Comparison of ENCODE assay signal across 29 cellular contexts in genomic region chr20:55004044-55004443, GRCh38.
DNase-seq lines count a peak whose midpoint lies in the region; ATAC-seq and TF ChIP-seq lines count a peak whose summit lies in the region.
"Had no signal": no experiment of that assay in that cellular context is flagged by ENCODE, and none has a peak within 500 bp of the region (broad histone marks: within the 10 kb centered on the region; RNA-seq: fewer than 3 reads in every experiment).

No MANE protein-coding gene starts in this region.

- H3K9me3 ChIP-seq in left ventricle myocardium inferior (replicated peaks): no peaks in the 10 kb centered on the region
- H3K9me3 ChIP-seq in OCI-LY3 (ENCODE audit: insufficient read depth, low read length): no peaks in the 10 kb centered on the region
- no peaks in the 10 kb centered on the region for H3K9me3 ChIP-seq in hepatocyte (ENCODE audit: low read depth)
- no peaks in the 10 kb centered on the region for H3K9me3 ChIP-seq in tibial artery
- H3K9me3 ChIP-seq in PC-9 (ENCODE audit: insufficient read depth, low read depth): no peaks in the 10 kb centered on the region
- H3K9me3 ChIP-seq: colonic mucosa, esophagus muscularis mucosa, thyroid gland had no signal

- TF ChIP-seq CTCF in left ventricle myocardium inferior (IDR thresholded peaks at IDR 0.05; ENCODE audit: borderline replicate concordance) (peak; percentile 47), OCI-LY3 (IDR thresholded peaks at IDR 0.05; ENCODE audit: low read depth, low read length) (peak; percentile 78), hepatocyte (IDR thresholded peaks at IDR 0.05; ENCODE audit: poor library complexity) (peak; percentile 14), tibial artery (IDR thresholded peaks at IDR 0.05) (no peak), PC-9 (conservative IDR thresholded peaks at IDR 0.05) (no peak)

- H3K27me3 ChIP-seq in left ventricle myocardium inferior (ENCODE audit: low read depth) (no peaks in the 10 kb centered on the region), OCI-LY3 (ENCODE audit: low read depth, low read length) (no peaks in the 10 kb centered on the region), hepatocyte (peaks cover 3% of the 10 kb centered on the region), tibial artery (no peaks in the 10 kb centered on the region), PC-9 (ENCODE audit: insufficient read depth, low read depth) (no peaks in the 10 kb centered on the region; the same call in 1 of the 2 replicates)
- H3K27me3 ChIP-seq: colonic mucosa, esophagus muscularis mucosa, thyroid gland had no signal

- no peak overlapping the region for H3K4me3 ChIP-seq in left ventricle myocardium inferior
- H3K4me3 ChIP-seq in OCI-LY3 (ENCODE audit: low read length): no peak overlapping the region
- no peak overlapping the region for H3K4me3 ChIP-seq in hepatocyte
- H3K4me3 ChIP-seq in tibial artery: no peak overlapping the region
- H3K4me3 ChIP-seq in PC-9: no peak overlapping the region
- H3K4me3 ChIP-seq: colonic mucosa, esophagus muscularis mucosa, SK-N-MC, thyroid gland had no signal

- H3K27ac ChIP-seq in left ventricle myocardium inferior (replicated peaks): no peak overlapping the region
- H3K27ac ChIP-seq in OCI-LY3 (ENCODE audit: low read length): no peak overlapping the region
- H3K27ac ChIP-seq in hepatocyte: no peak overlapping the region
- H3K27ac ChIP-seq in tibial artery: no peak overlapping the region
- no peak overlapping the region for H3K27ac ChIP-seq in PC-9
- H3K27ac ChIP-seq: colonic mucosa, esophagus muscularis mucosa, KMS-11, SK-N-MC, thyroid gland had no signal

- intact Hi-C loops in left ventricle myocardium inferior (cut with micrococcal nuclease) (loop anchor here (10.0 kb wide), 1 partner anchor 61 kb away; no protein-coding TSS in a partner anchor), cardiac septum (cut with DNase I) (no loop called here), tibial artery (cut with DNase I; ENCODE audit: low total_unique reads) (no loop called here), PC-9 (cut with micrococcal nuclease; ENCODE audit: unreplicated experiment) (no loop called here)

- H3K36me3 ChIP-seq in left ventricle myocardium inferior (no peaks in the 10 kb centered on the region), OCI-LY3 (replicated peaks; ENCODE audit: low read depth, low read length) (no peaks in the 10 kb centered on the region), hepatocyte (replicated peaks; ENCODE audit: insufficient read depth, low read depth) (no peaks in the 10 kb centered on the region), tibial artery (no peaks in the 10 kb centered on the region), PC-9 (ENCODE audit: low read depth) (no peaks in the 10 kb centered on the region)
- H3K36me3 ChIP-seq: colonic mucosa, esophagus muscularis mucosa, thyroid gland had no signal

- DNase-seq in left ventricle myocardium inferior: no peak
- no peak for DNase-seq in cardiac septum (ENCODE audit: low spot score)
- DNase-seq in hepatocyte (ENCODE audit: low spot score): peak; percentile 11
- no peak for DNase-seq in tibial artery
- no peak for DNase-seq in NCI-H524 treated with DMSO at 0.1 percent for 48 hours (lab: John Stamatoyannopoulos, UW)
- DNase-seq in PC-9: no peak
- DNase-seq: activated CD4-positive, alpha-beta T cell treated with anti-CD3 and anti-CD28 coated beads for 36 hours; activated CD8-positive, alpha-beta T cell treated with anti-CD3 and anti-CD28 coated beads, Interleukin-2, amount 10 ng/mL, durations not matched to agents 7 days and 5 days; activated T-cell treated with anti-CD3 and anti-CD28 coated beads for 4 hours; CD8-positive, alpha-beta memory T cell; colonic mucosa; effector CD8-positive, alpha-beta T cell; foreskin melanocyte; H7; hippocampal formation; immature natural killer cell; natural killer cell; NCI-H1694; NCI-H2171; NCI-H524; small intestine; T-helper 17 cell; thyroid gland had no signal

- 28% methylated on average over 3 of the region's 3 CpGs for WGBS in hepatocyte (ENCODE audit: low lambda C conversion rate, missing lambda C conversion rate)

- no peaks in the 10 kb centered on the region for H4K20me1 ChIP-seq in OCI-LY3 (ENCODE audit: insufficient read depth, low read length)
- H4K20me1 ChIP-seq in hepatocyte (ENCODE audit: insufficient read depth, poor library complexity, severe bottlenecking): no peaks in the 10 kb centered on the region
- H4K20me1 ChIP-seq in PC-9 (ENCODE audit: insufficient read depth): no peaks in the 10 kb centered on the region

- peak overlapping the region; percentile 18; the same call in 1 of the 2 replicates for H3K4me2 ChIP-seq in OCI-LY3 (ENCODE audit: low read length)
- no peak overlapping the region for H3K4me2 ChIP-seq in hepatocyte
- no peak overlapping the region for H3K4me2 ChIP-seq in PC-9
- H3K4me2 ChIP-seq: KMS-11 had no signal

- no peaks in the 10 kb centered on the region for H3K79me2 ChIP-seq in OCI-LY3 (ENCODE audit: low read length)
- no peaks in the 10 kb centered on the region for H3K79me2 ChIP-seq in hepatocyte
- no peaks in the 10 kb centered on the region for H3K79me2 ChIP-seq in PC-9 (ENCODE audit: low read depth)

- no peaks in the 10 kb centered on the region for H3F3A ChIP-seq in PC-9 (ENCODE audit: insufficient read depth, low read depth)

- H3K9me2 ChIP-seq in hepatocyte (replicated peaks; ENCODE audit: insufficient read depth) (no peaks in the 10 kb centered on the region), PC-9 (ENCODE audit: insufficient read depth) (no peaks in the 10 kb centered on the region; the same call in 1 of the 2 replicates)

- no peak for ATAC-seq in GM21529 (IDR thresholded peaks at IDR 0.05; ENCODE audit: unreplicated experiment)
- ATAC-seq: activated CD4-positive, alpha-beta T cell treated with anti-CD3 and anti-CD28 coated beads for 36 hours; activated CD8-positive, alpha-beta T cell treated with anti-CD3 and anti-CD28 coated beads, Interleukin-2, amount 10 ng/mL, durations not matched to agents 7 days and 5 days; activated naive CD4-positive, alpha-beta T cell treated with anti-CD3 and anti-CD28 coated beads, Interleukin-2, amount 50 U/mL, for 72 hours; natural killer cell; T-helper 17 cell had no signal

- H3K9ac ChIP-seq in OCI-LY3 (ENCODE audit: low read length): no peak overlapping the region
- H3K9ac ChIP-seq: KMS-11 had no signal

- CTCF ChIA-PET in PC-9 (lab: Charles Lee): no interaction called here

- H2AFZ ChIP-seq in OCI-LY3 (ENCODE audit: low read depth, low read length) (no peak overlapping the region), hepatocyte (no peak overlapping the region), PC-9 (no peak overlapping the region)

- POLR2A ChIA-PET in PC-9 (lab: Charles Lee; ENCODE audit: unreplicated experiment): no interaction called here

- BruUV-seq in PC-9 (replicated peaks; lab: Mats Ljungman, UMichigan): no TSS peak

- H3K4me1 ChIP-seq in left ventricle myocardium inferior (peaks cover 3% of the 10 kb centered on the region), OCI-LY3 (ENCODE audit: low read length) (peaks cover 23% of the 10 kb centered on the region), hepatocyte (ENCODE audit: insufficient read depth) (no peaks in the 10 kb centered on the region), tibial artery (no peaks in the 10 kb centered on the region), PC-9 (replicated peaks; ENCODE audit: insufficient read depth) (no peaks in the 10 kb centered on the region)
- H3K4me1 ChIP-seq: colonic mucosa, esophagus muscularis mucosa, thyroid gland had no signal

Comparison
In these comparisons a context has a peak if more than half of its experiments do, and no peak if none do; other contexts are left out.
1. CTCF ChIP-seq: peak in left ventricle myocardium inferior (single experiment), OCI-LY3 (single experiment) and hepatocyte (single experiment); none in tibial artery (0 of 2) and PC-9 (single experiment).